9 cellular contexts compared by ENCODE assay signal in genomic region chr4:122450847-122451246, GRCh38. TPM values are rescaled to one million over a fixed set of nuclear protein-coding genes. Genes with fewer than 3 reads are reported as not detected.
DNase-seq lines count a peak whose midpoint lies in the region; ATAC-seq and TF ChIP-seq lines count a peak whose summit lies in the region.
"Had no signal": no experiment of that assay in that cellular context is flagged by ENCODE, and none has a peak within 500 bp of the region (broad histone marks: within the 10 kb centered on the region; RNA-seq: fewer than 3 reads in every experiment).

No MANE protein-coding gene starts in this region.

- no peaks in the 10 kb centered on the region for H3K27me3 ChIP-seq in AG04450 (ENCODE audit: control insufficient read depth, insufficient read depth, low read length)
- no peaks in the 10 kb centered on the region for H3K27me3 ChIP-seq in prostate gland (replicated peaks; ENCODE audit: insufficient read depth)
- H3K27me3 ChIP-seq: neutrophil had no signal

- no peaks in the 10 kb centered on the region for H3K9me3 ChIP-seq in AG04450 (ENCODE audit: control insufficient read depth, insufficient read depth, low read length)
- no peaks in the 10 kb centered on the region for H3K9me3 ChIP-seq in prostate gland
- H3K9me3 ChIP-seq: neutrophil had no signal

- POLR2A ChIA-PET in AG04450 (lab: Yijun Ruan, JAX) (no interaction called here), WTC11 (lab: Charles Lee) (no interaction called here)

- H3K4me1 Mint-ChIP-seq in WTC11 = no peaks in the 10 kb centered on the region

- H3K4me3 Mint-ChIP-seq in WTC11 = no peak overlapping the region

- H3K27ac ChIP-seq in AG04450 (ENCODE audit: low read depth, low read length) (no peak overlapping the region), prostate gland (no peak overlapping the region)
- H3K27ac ChIP-seq: neutrophil had no signal

- DNase-seq in AG04450 (ENCODE audit: low read depth, low spot score) = no peak
- peak; percentile 10 for DNase-seq in HCEC 1CT
- peak; percentile 54 for DNase-seq in WTC11 (ENCODE audit: low spot score)
- peak; percentile 13 for DNase-seq in glomerular visceral epithelial cell (ENCODE audit: extremely low spot score)
- no peak for DNase-seq in prostate gland (ENCODE audit: low spot score)
- DNase-seq in left cardiac atrium = no peak

- H3K36me3 Mint-ChIP-seq in WTC11 = no peaks in the 10 kb centered on the region

- H3K27ac Mint-ChIP-seq in WTC11 = no peak overlapping the region

- H3K36me3 ChIP-seq in prostate gland = no peaks in the 10 kb centered on the region
- H3K36me3 ChIP-seq: neutrophil had no signal

- intact Hi-C loops in prostate gland (cut with DNase I) = no loop called here
- intact Hi-C loops in left cardiac atrium (cut with DNase I) = no loop called here

- CTCF ChIA-PET in AG04450 (lab: Charles Lee) (no interaction called here), WTC11 (lab: Charles Lee) (no interaction called here)

- H3K4me3 ChIP-seq in AG04450 (ENCODE audit: low read depth, low read length) (no peak overlapping the region), prostate gland (no peak overlapping the region)

- no peaks in the 10 kb centered on the region for H3K27me3 Mint-ChIP-seq in WTC11 (ENCODE audit: low read depth)

- TF ChIP-seq CTCF in AG04450 (IDR thresholded peaks at IDR 0.05; ENCODE audit: low read depth, low read length) (peak; percentile 30), WTC11 (IDR thresholded peaks at IDR 0.05) (0 out of 2 replicates have a peak, but pooled peaks have one; percentile 5), prostate gland (IDR thresholded peaks at IDR 0.05) (no peak)

- ATAC-seq in WTC11 (peak; percentile 100), GM21423 (IDR thresholded peaks at IDR 0.05; ENCODE audit: unreplicated experiment) (no peak), left cardiac atrium (no peak), GM21576 (IDR thresholded peaks at IDR 0.05; ENCODE audit: unreplicated experiment) (no peak)

- H3K9me3 Mint-ChIP-seq in WTC11 = no peaks in the 10 kb centered on the region

- no peak for TF ChIP-seq POLR2A in prostate gland (IDR thresholded peaks at IDR 0.05)

- no peaks in the 10 kb centered on the region for H3K4me1 ChIP-seq in prostate gland (replicated peaks)

TF ChIP-seq in WTC11, 78 proteins besides CTCF, POLR2A, EP300 and RAD21:
- 0 out of 2 replicates have a peak, but pooled peaks have one; percentile 66 for TF ChIP-seq PRRX2 (CRISPR knock-in tag; IDR thresholded peaks at IDR 0.05)
- no peak for TF ChIP-seq ERG (CRISPR knock-in tag; IDR thresholded peaks at IDR 0.05)

RNA-seq across cellular contexts. Expression of gene IL2, which starts 5.7 kb away (rescaled TPM):
- not detected in 2 replicates for polyA plus RNA-seq in AG04450 (2011; rRNA removed)
- not detected in 2 replicates for polyA minus RNA-seq in AG04450 (2011; rRNA and poly(A)+ RNA removed)
- total RNA-seq in WTC11 (2021) (0.61 to 2.2 TPM (median 0.64 TPM) in 3 replicates), prostate gland (not detected), left cardiac atrium (not detected)

Comparison
In these comparisons a context has a peak if more than half of its experiments do, and no peak if none do; other contexts are left out.
1. DNase-seq: peak in HCEC 1CT (single experiment), WTC11 (single experiment) and glomerular visceral epithelial cell (single experiment); none in AG04450 (single experiment), prostate gland (single experiment) and left cardiac atrium (single experiment).
2. CTCF ChIP-seq: peak in AG04450 (single experiment) and WTC11 (single experiment); none in prostate gland (0 of 4).